ENCODE assay signal across 23 cellular contexts in genomic region chr2:218427741-218428140, GRCh38. TPM values are rescaled to one million over a fixed set of nuclear protein-coding genes. Genes with fewer than 3 reads are reported as not detected.
"Had no signal": no experiment of that assay in that cellular context is flagged by ENCODE, and none has a peak within 500 bp of the region (broad histone marks: within the 10 kb centered on the region; RNA-seq: fewer than 3 reads in every experiment).

No MANE protein-coding gene starts in this region.

- ATAC-seq: activated CD8-positive, alpha-beta T cell treated with anti-CD3 and anti-CD28 coated beads, Interleukin-2, amount 10 ng/mL, durations not matched to agents 7 days and 5 days; natural killer cell; right cardiac atrium had no signal

- H3K27ac ChIP-seq: prostate gland, suprapubic skin had no signal

- H3K36me3 Mint-ChIP-seq: activated naive CD8-positive, alpha-beta T cell; natural killer cell had no signal

- H3K4me1 ChIP-seq: prostate gland, suprapubic skin had no signal

- H3K36me3 ChIP-seq: prostate gland, suprapubic skin had no signal

- H3K9me3 ChIP-seq: prostate gland, suprapubic skin had no signal

- H3K4me3 ChIP-seq: prostate gland, suprapubic skin had no signal

- H3K27me3 ChIP-seq: suprapubic skin had no signal

- FAIRE-seq: islet of Langerhans, small intestine, TTC549 had no signal

- DNase-seq: activated B cell treated with CpG ODN at 0.5 μM for 24 hours; activated CD4-positive, alpha-beta T cell treated with anti-CD3 and anti-CD28 coated beads, Interleukin-2, amount 10 ng/mL, durations not matched to agents 24 days and 14 days; activated CD8-positive, alpha-beta memory T cell treated with anti-CD3 and anti-CD28 coated beads, Interleukin-2, amount 50 U/mL, for 4 hours; activated CD8-positive, alpha-beta T cell treated with anti-CD3 and anti-CD28 coated beads, Interleukin-2, amount 10 ng/mL, durations not matched to agents 7 days and 5 days; activated gamma-delta T cell; activated T-cell treated with anti-CD3 and anti-CD28 coated beads, Interleukin-2, amount 50 U/mL, for 48 hours; effector CD8-positive, alpha-beta T cell; foreskin fibroblast; mammary epithelial cell; natural killer cell; nucleus accumbens; right cardiac atrium; small intestine; stimulated activated CD4-positive, alpha-beta T cell treated with anti-CD3 and anti-CD28 coated beads, Interleukin-4, amount 100 ng/mL, for 4 hours; stimulated activated CD8-positive, alpha-beta memory T cell treated with anti-CD3 and anti-CD28 coated beads, Interleukin-4, amount 100 ng/mL, for 48 hours; trophoblast cell had no signal

- H3K9me3 Mint-ChIP-seq: activated B cell treated with CpG ODN at 0.5 μM for 24 hours; activated CD4-positive, alpha-beta T cell treated with anti-CD3 and anti-CD28 coated beads, Interleukin-2, amount 10 ng/mL, durations not matched to agents 24 days and 14 days; natural killer cell; stimulated activated naive CD8-positive, alpha-beta T cell treated with anti-CD3 and anti-CD28 coated beads, Interleukin-15, Interleukin-2, amounts not matched to agents 100 ng/mL and 50 ng/mL, for 24 hours had no signal

- H3K4me1 Mint-ChIP-seq: activated B cell treated with CpG ODN at 0.5 μM for 24 hours; activated CD4-positive, alpha-beta T cell treated with anti-CD3 and anti-CD28 coated beads, Interleukin-2, amount 10 ng/mL, durations not matched to agents 24 days and 14 days; natural killer cell had no signal

- H3K27me3 Mint-ChIP-seq: activated B cell treated with CpG ODN at 0.5 μM for 24 hours; activated naive CD8-positive, alpha-beta T cell; stimulated activated naive CD8-positive, alpha-beta T cell treated with anti-CD3 and anti-CD28 coated beads, Interleukin-15, Interleukin-2, amounts not matched to agents 100 ng/mL and 50 ng/mL, for 24 hours had no signal

- H3K27ac Mint-ChIP-seq: activated B cell treated with CpG ODN at 0.5 μM for 24 hours; activated CD4-positive, alpha-beta T cell treated with anti-CD3 and anti-CD28 coated beads, Interleukin-2, amount 10 ng/mL, durations not matched to agents 24 days and 14 days; activated CD8-positive, alpha-beta T cell treated with anti-CD3 and anti-CD28 coated beads, Interleukin-2, amount 10 ng/mL, durations not matched to agents 7 days and 5 days; activated naive CD8-positive, alpha-beta T cell; natural killer cell; stimulated activated naive CD8-positive, alpha-beta T cell treated with anti-CD3 and anti-CD28 coated beads, Interleukin-15, Interleukin-2, amounts not matched to agents 100 ng/mL and 50 ng/mL, for 24 hours had no signal

- H3K4me3 Mint-ChIP-seq: activated B cell treated with CpG ODN at 0.5 μM for 24 hours; activated CD4-positive, alpha-beta T cell treated with anti-CD3 and anti-CD28 coated beads, Interleukin-2, amount 10 ng/mL, durations not matched to agents 24 days and 14 days; activated CD8-positive, alpha-beta T cell treated with anti-CD3 and anti-CD28 coated beads, Interleukin-2, amount 10 ng/mL, durations not matched to agents 7 days and 5 days; activated naive CD8-positive, alpha-beta T cell; natural killer cell; stimulated activated naive CD8-positive, alpha-beta T cell treated with anti-CD3 and anti-CD28 coated beads, Interleukin-15, Interleukin-2, amounts not matched to agents 100 ng/mL and 50 ng/mL, for 24 hours had no signal

RNA-seq across cellular contexts. Expression of gene VIL1, which starts 8.8 kb away (rescaled TPM):
- total RNA-seq: activated CD4-positive, alpha-beta T cell treated with anti-CD3 and anti-CD28 coated beads, Interleukin-2, amount 10 ng/mL, durations not matched to agents 24 days and 14 days; activated CD8-positive, alpha-beta T cell treated with anti-CD3 and anti-CD28 coated beads, Interleukin-2, amount 10 ng/mL, durations not matched to agents 7 days and 5 days; mammary epithelial cell; right cardiac atrium; T-helper 2 cell treated with Interferon-gamma antibody and Interleukin-4, amounts not matched to agents 100 ng/mL and 5 ng/mL, for 36 hours had no signal
